In the genomic region with DNA sequence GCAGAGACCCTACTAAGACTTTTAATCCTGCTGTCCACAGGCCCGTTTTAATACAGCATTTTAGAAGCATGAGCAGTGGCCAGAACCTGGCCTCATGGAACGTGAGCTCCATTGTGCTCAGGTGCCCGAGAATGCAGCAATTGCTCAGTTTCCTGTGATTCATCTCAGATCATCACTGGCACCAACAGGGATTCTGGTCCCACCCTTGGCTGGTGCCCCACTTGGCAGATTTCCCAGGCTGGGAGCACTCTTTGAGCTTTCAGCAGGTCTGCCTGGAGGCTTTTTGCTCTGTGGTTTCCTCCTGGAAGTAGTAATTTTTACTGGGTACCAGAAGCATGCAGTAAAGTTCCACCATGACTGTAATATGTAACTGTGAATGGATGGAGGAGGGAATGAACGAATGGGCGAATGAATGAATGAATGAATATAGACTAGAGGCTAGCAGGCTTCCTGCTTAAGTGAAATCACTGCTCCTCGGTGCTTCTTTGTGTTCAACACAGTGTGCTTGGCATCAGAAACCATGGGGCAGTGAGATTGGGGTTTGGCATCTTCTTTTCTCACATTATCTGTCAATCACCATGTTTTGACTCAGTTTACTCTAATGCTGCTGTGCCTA, we compare ENCODE assay signal across 8 cellular contexts.
DNase-seq lines count a peak whose midpoint lies in the region; ATAC-seq and TF ChIP-seq lines count a peak whose summit lies in the region.

No MANE protein-coding gene starts in this region.

- POLR2A ChIA-PET in CD8-positive, alpha-beta memory T cell (lab: Charles Lee), result no interaction called here

- no peaks in the 10 kb centered on the region for H3K9me3 ChIP-seq in BLaER1 treated with 17β-estradiol and CSF1 and Interleukin-3, amounts not matched to agents 10 nM and 100 nM (replicated peaks in 1 of 11)
- no peaks in the 10 kb centered on the region for H3K9me3 ChIP-seq in body of pancreas
- H3K9me3 ChIP-seq in CD8-positive, alpha-beta memory T cell (ENCODE audit: low read length), result no peaks in the 10 kb centered on the region

- ATAC-seq in body of pancreas (no peak), left colon (peak; percentile 77)

- no peak for TF ChIP-seq CTCF in body of pancreas (IDR thresholded peaks at IDR 0.05)

- H3K4me3 ChIP-seq in BLaER1 treated with 17β-estradiol and CSF1 and Interleukin-3, amounts not matched to agents 10 nM and 100 nM, result no peak overlapping the region
- no peak overlapping the region for H3K4me3 ChIP-seq in body of pancreas
- H3K4me3 ChIP-seq in CD8-positive, alpha-beta memory T cell (ENCODE audit: low read length), result no peak overlapping the region

- H3K4me2 ChIP-seq in BLaER1 treated with 17β-estradiol and CSF1 and Interleukin-3, amounts not matched to agents 10 nM and 100 nM, result peak overlapping the region; percentile 32 to 80 (median 64)

- H3K27ac Mint-ChIP-seq in CD8-positive, alpha-beta memory T cell, result peak overlapping the region in 1 of 8 donors; percentile 23

- TF ChIP-seq POLR2A in body of pancreas (IDR thresholded peaks at IDR 0.05), result no peak

- H3K27ac ChIP-seq in BLaER1 treated with 17β-estradiol and CSF1 and Interleukin-3, amounts not matched to agents 10 nM and 100 nM, result 0 out of 22 replicates have a peak overlapping the region, but pooled peaks of 1 of the 11 experiments have one; percentile 5
- peak overlapping the region in 1 of 4 donors; percentile 32 for H3K27ac ChIP-seq in body of pancreas
- no peak overlapping the region for H3K27ac ChIP-seq in CD8-positive, alpha-beta memory T cell (ENCODE audit: low read depth, low read length)

- peaks cover 0 to 100% (median 93%) of the 10 kb centered on the region in 11 experiments; a peak in 14 of 22 replicates for H4K20me1 ChIP-seq in BLaER1 treated with 17β-estradiol and CSF1 and Interleukin-3, amounts not matched to agents 10 nM and 100 nM

- H3K36me3 Mint-ChIP-seq in CD8-positive, alpha-beta memory T cell, result no peaks in the 10 kb centered on the region

- intact Hi-C loops in body of pancreas (cut with DNase I), result no loop called here
- intact Hi-C loops in left colon (cut with DNase I, micrococcal nuclease), result no loop called here

- no peaks in the 10 kb centered on the region for H3K27me3 ChIP-seq in BLaER1 treated with 17β-estradiol and CSF1 and Interleukin-3, amounts not matched to agents 10 nM and 100 nM
- no peaks in the 10 kb centered on the region for H3K27me3 ChIP-seq in body of pancreas
- no peaks in the 10 kb centered on the region for H3K27me3 ChIP-seq in CD8-positive, alpha-beta memory T cell (ENCODE audit: insufficient read depth, low read length, poor library complexity, severe bottlenecking)

- peak overlapping the region in 1 of 7 donors; percentile 2 for H3K4me3 Mint-ChIP-seq in CD8-positive, alpha-beta memory T cell

- peaks cover 11 to 23% (median 16%) of the 10 kb centered on the region in 3 donors for H3K4me1 Mint-ChIP-seq in CD8-positive, alpha-beta memory T cell

- no peak overlapping the region for H3K9ac ChIP-seq in BLaER1 treated with 17β-estradiol and CSF1 and Interleukin-3, amounts not matched to agents 10 nM and 100 nM

- no peaks in the 10 kb centered on the region for H3K9me3 Mint-ChIP-seq in CD8-positive, alpha-beta memory T cell

- peaks cover 0 to 3% of the 10 kb centered on the region in 2 donors for H3K27me3 Mint-ChIP-seq in CD8-positive, alpha-beta memory T cell

- 48 to 50% methylated on average over 6 of the region's 6 CpGs for WGBS in body of pancreas, 2 donors

- H3K36me3 ChIP-seq in BLaER1 treated with 17β-estradiol and CSF1 and Interleukin-3, amounts not matched to agents 10 nM and 100 nM, result peaks cover 0 to 25% (median 4%) of the 10 kb centered on the region in 11 experiments; a peak in 6 of 22 replicates
- H3K36me3 ChIP-seq in body of pancreas (replicated peaks in 1 of 2; ENCODE audit: insufficient read depth in 1 of 2, low read depth in 2 of 2), result no peaks in the 10 kb centered on the region
- H3K36me3 ChIP-seq in CD8-positive, alpha-beta memory T cell (ENCODE audit: insufficient read depth, low read length), result no peaks in the 10 kb centered on the region

- DNase-seq in LoVo (ENCODE audit: low spot score) (peak; percentile 95), body of pancreas (peak; percentile 36 to 68 (median 60)), left colon (peak; percentile 86 to 94), mesenteric fat pad (ENCODE audit: low spot score) (no peak), ecto neural progenitor cell (ENCODE audit: low spot score) (no peak), T-helper 1 cell (no peak)
- no peak for DNase-seq in CD8-positive, alpha-beta memory T cell

- CTCF ChIA-PET in CD8-positive, alpha-beta memory T cell (lab: Charles Lee), result no interaction called here

- H3K4me1 ChIP-seq in BLaER1 treated with 17β-estradiol and CSF1 and Interleukin-3, amounts not matched to agents 10 nM and 100 nM, result peaks cover 16 to 97% (median 72%) of the 10 kb centered on the region in 10 experiments
- peaks cover 37% of the 10 kb centered on the region for H3K4me1 ChIP-seq in body of pancreas
- H3K4me1 ChIP-seq in CD8-positive, alpha-beta memory T cell (ENCODE audit: insufficient read depth, low read length), result peaks cover 10% of the 10 kb centered on the region

Comparison
In these comparisons a context has a peak if more than half of its experiments do, and no peak if none do; other contexts are left out.
1. DNase-seq: peak in LoVo (single experiment), body of pancreas (4 of 4) and left colon (2 of 2); none in CD8-positive, alpha-beta memory T cell (0 of 5), mesenteric fat pad (single experiment), ecto neural progenitor cell (single experiment) and T-helper 1 cell (0 of 5).